12 cellular contexts compared by ENCODE assay signal in genomic region chr19:29678484-29679106, GRCh38. TPM values are rescaled to one million over a fixed set of nuclear protein-coding genes. Genes with fewer than 3 reads are reported as not detected.
DNase-seq lines count a peak whose midpoint lies in the region; ATAC-seq lines count a peak whose summit lies in the region.
"Had no signal": no experiment of that assay in that cellular context is flagged by ENCODE, and none has a peak within 500 bp of the region (broad histone marks: within the 10 kb centered on the region; RNA-seq: fewer than 3 reads in every experiment).

No MANE protein-coding gene starts in this region.

- H3K4me3 Mint-ChIP-seq in activated naive CD4-positive, alpha-beta T cell treated with anti-CD3 and anti-CD28 coated beads, Interleukin-2, amount 10 ng/mL, durations not matched to agents 7 days and 5 days, result no peak overlapping the region
- H3K4me3 Mint-ChIP-seq in T-cell, result peak overlapping the region in 1 of 3 donors; percentile 67
- H3K4me3 Mint-ChIP-seq: activated CD8-positive, alpha-beta T cell treated with anti-CD3 and anti-CD28 coated beads, Interleukin-2, amount 10 ng/mL, durations not matched to agents 7 days and 5 days had no signal

- ATAC-seq in T-cell (replicated peaks in 1 of 4), result no peak
- ATAC-seq in GM19452 (IDR thresholded peaks at IDR 0.05; ENCODE audit: unreplicated experiment), result no peak
- ATAC-seq: activated CD8-positive, alpha-beta T cell treated with anti-CD3 and anti-CD28 coated beads, Interleukin-2, amount 10 ng/mL, durations not matched to agents 7 days and 5 days had no signal

- no peaks in the 10 kb centered on the region for H3K27me3 Mint-ChIP-seq in activated naive CD4-positive, alpha-beta T cell treated with anti-CD3 and anti-CD28 coated beads, Interleukin-2, amount 10 ng/mL, durations not matched to agents 7 days and 5 days
- no peaks in the 10 kb centered on the region for H3K27me3 Mint-ChIP-seq in T-cell

- peaks cover 36% of the 10 kb centered on the region for H3K36me3 Mint-ChIP-seq in activated naive CD4-positive, alpha-beta T cell treated with anti-CD3 and anti-CD28 coated beads, Interleukin-2, amount 10 ng/mL, durations not matched to agents 7 days and 5 days
- peaks cover 7% of the 10 kb centered on the region for H3K36me3 Mint-ChIP-seq in T-cell

- CTCF ChIA-PET in activated naive CD4-positive, alpha-beta T cell treated with anti-CD3 and anti-CD28 coated beads, Interleukin-2, amount 10 ng/mL, durations not matched to agents 7 days and 5 days (lab: Charles Lee), result interaction anchor here (1.2 to 5.2 kb wide), 3 partner anchors 11 to 38 kb away, joined by 3 to 33 read pairs (median 4); partner anchors contain the start of gene PLEKHF1
- CTCF ChIA-PET in T-cell (lab: Charles Lee), result interaction anchor here in 1 of 2 donors (1.2 kb wide), 1 partner anchor 72 kb away, joined by 4 read pairs; no protein-coding TSS in a partner anchor

- DNase-seq in activated naive CD4-positive, alpha-beta T cell treated with anti-CD3 and anti-CD28 coated beads, Interleukin-2, amount 10 ng/mL, durations not matched to agents 7 days and 5 days, result no peak
- no peak for DNase-seq in activated naive CD4-positive, alpha-beta T cell (lab: John Stamatoyannopoulos, UW)
- DNase-seq in globus pallidus (ENCODE audit: low spot score) (peak; percentile 53), mucosa of gallbladder (ENCODE audit: low spot score) (peak; percentile 63), ureter (ENCODE audit: low spot score) (peak; percentile 72), T-cell (no peak), NCI-H1092 treated with DMSO at 0.1 percent for 48 hours (lab: John Stamatoyannopoulos, UW) (no peak)
- DNase-seq: ACHN; activated CD8-positive, alpha-beta T cell treated with anti-CD3 and anti-CD28 coated beads, Interleukin-2, amount 10 ng/mL, durations not matched to agents 7 days and 5 days; MV-4-11; NCI-H69 had no signal

- peaks cover 78% of the 10 kb centered on the region for H3K4me1 Mint-ChIP-seq in activated naive CD4-positive, alpha-beta T cell treated with anti-CD3 and anti-CD28 coated beads, Interleukin-2, amount 10 ng/mL, durations not matched to agents 7 days and 5 days
- H3K4me1 Mint-ChIP-seq in T-cell, result peaks cover 68 to 90% (median 83%) of the 10 kb centered on the region in 3 donors

- H3K9me3 Mint-ChIP-seq in activated naive CD4-positive, alpha-beta T cell treated with anti-CD3 and anti-CD28 coated beads, Interleukin-2, amount 10 ng/mL, durations not matched to agents 7 days and 5 days, result no peaks in the 10 kb centered on the region
- no peaks in the 10 kb centered on the region for H3K9me3 Mint-ChIP-seq in T-cell

- POLR2A ChIA-PET in T-cell (lab: Charles Lee), result no interaction called here

- peak overlapping the region; percentile 33 for H3K27ac Mint-ChIP-seq in activated naive CD4-positive, alpha-beta T cell treated with anti-CD3 and anti-CD28 coated beads, Interleukin-2, amount 10 ng/mL, durations not matched to agents 7 days and 5 days
- H3K27ac Mint-ChIP-seq in T-cell, result peak overlapping the region in 1 of 2 donors; percentile 72

RNA-seq across cellular contexts. Expression of gene PLEKHF1, which starts 13.3 kb away (rescaled TPM):
- total RNA-seq in mucosa of gallbladder (15.7 TPM), ureter (27.1 TPM), T-cell (10 to 100 TPM; 13.2 to 42.6 (median 34.5) TPM)

RNA-seq across cellular contexts. Expression of gene C19orf12, which starts 36.5 kb away (rescaled TPM):
- total RNA-seq in mucosa of gallbladder (22.8 TPM), ureter (25.4 TPM), T-cell (10 to 100 TPM; 25.1 to 38.7 (median 34.2) TPM)

Comparison
In these comparisons a context has a peak if more than half of its experiments do, and no peak if none do; other contexts are left out.
1. DNase-seq: peak in globus pallidus (single experiment), mucosa of gallbladder (single experiment) and ureter (single experiment); none in activated naive CD4-positive, alpha-beta T cell treated with anti-CD3 and anti-CD28 coated beads, Interleukin-2, amount 10 ng/mL, durations not matched to agents 7 days and 5 days (single experiment), activated naive CD4-positive, alpha-beta T cell (0 of 4), T-cell (0 of 34) and NCI-H1092 treated with DMSO at 0.1 percent for 48 hours (single experiment).